Comparison of ENCODE assay signal across 11 cellular contexts in the genomic region with DNA sequence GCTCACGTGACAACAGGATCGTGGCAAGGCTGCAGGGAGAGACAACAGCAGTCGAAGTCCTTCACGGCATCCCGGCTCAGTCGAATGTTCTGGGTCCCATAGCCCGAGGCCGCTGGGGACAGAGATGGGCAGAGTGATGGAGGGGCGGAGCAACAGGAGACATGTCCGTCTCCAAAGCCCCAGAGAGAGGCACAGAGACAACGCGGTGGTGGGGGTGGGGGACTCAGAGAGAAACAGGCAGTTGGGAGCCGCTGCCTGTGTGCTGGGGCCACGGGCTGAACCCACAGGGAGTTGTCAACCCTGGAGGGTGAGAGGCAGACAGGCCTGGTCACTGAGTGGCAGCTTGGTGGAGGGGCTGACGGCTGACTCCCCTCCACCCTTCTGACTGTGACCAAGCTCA. TPM values are rescaled to one million over a fixed set of nuclear protein-coding genes. Genes with fewer than 3 reads are reported as not detected.
A peak's percentile ranks its signal among the peaks of the same experiment; 100 is the strongest.
DNase-seq lines count a peak whose midpoint lies in the region; ATAC-seq lines count a peak whose summit lies in the region.
"Had no signal": no experiment of that assay in that cellular context is flagged by ENCODE, and none has a peak within 500 bp of the region (broad histone marks: within the 10 kb centered on the region; RNA-seq: fewer than 3 reads in every experiment).

No MANE protein-coding gene starts in this region.

- CTCF ChIA-PET in activated naive CD4-positive, alpha-beta T cell treated with anti-CD3 and anti-CD28 coated beads for 36 hours (lab: Charles Lee): interaction anchor here (0.7 to 7.7 kb wide), 6 partner anchors 11 to 107 kb away, joined by 3 to 74 read pairs (median 18); partner anchors contain the start of gene ALDH16A1

- DNase-seq in activated T-cell treated with anti-CD3 and anti-CD28 coated beads for 48 hours (ENCODE audit: low read depth) (peak; percentile 17), activated T-cell treated with anti-CD3 and anti-CD28 coated beads for 4 hours (no peak), SK-N-DZ (ENCODE audit: low spot score) (no peak), cerebellum (ENCODE audit: low spot score) (no peak)
- DNase-seq in activated naive CD4-positive, alpha-beta T cell treated with anti-CD3 and anti-CD28 coated beads for 36 hours: peak; percentile 55
- DNase-seq: Kasumi-1 had no signal

- intact Hi-C loops in activated naive CD4-positive, alpha-beta T cell treated with anti-CD3 and anti-CD28 coated beads for 36 hours (cut with micrococcal nuclease): loop anchor here (2.0 to 10.0 kb wide), 2 partner anchors 31 to 225 kb away; partner anchors contain the start of genes CD37 and PRR12

- no peaks in the 10 kb centered on the region for H3K27me3 Mint-ChIP-seq in activated naive CD4-positive, alpha-beta T cell treated with anti-CD3 and anti-CD28 coated beads for 36 hours (ENCODE audit: low read depth)

- H3K9me3 Mint-ChIP-seq in activated naive CD4-positive, alpha-beta T cell treated with anti-CD3 and anti-CD28 coated beads for 36 hours: no peaks in the 10 kb centered on the region

- peak overlapping the region; percentile 98 for H3K27ac Mint-ChIP-seq in activated naive CD4-positive, alpha-beta T cell treated with anti-CD3 and anti-CD28 coated beads for 36 hours

- no peaks in the 10 kb centered on the region for H3K27me3 ChIP-seq in muscle layer of duodenum (ENCODE audit: low read depth, low read length)

- H3K36me3 Mint-ChIP-seq in activated naive CD4-positive, alpha-beta T cell treated with anti-CD3 and anti-CD28 coated beads for 36 hours (ENCODE audit: low read depth): peaks cover 46% of the 10 kb centered on the region

- H3K27ac ChIP-seq in muscle layer of duodenum (ENCODE audit: low read length) (peak overlapping the region; percentile 54), temporal lobe (ENCODE audit: low read depth, low read length) (peak overlapping the region; percentile 83)
- H3K27ac ChIP-seq: epithelial cell of prostate had no signal

- H3K4me1 ChIP-seq in muscle layer of duodenum (ENCODE audit: control insufficient read depth in 1 of 2, insufficient read depth in 2 of 2, low read length in 2 of 2): peaks cover 9 to 10% of the 10 kb centered on the region in 2 donors

- peak overlapping the region; percentile 84 for H3K4me3 Mint-ChIP-seq in activated naive CD4-positive, alpha-beta T cell treated with anti-CD3 and anti-CD28 coated beads for 36 hours

- peaks cover 88% of the 10 kb centered on the region for H3K4me1 Mint-ChIP-seq in activated naive CD4-positive, alpha-beta T cell treated with anti-CD3 and anti-CD28 coated beads for 36 hours (ENCODE audit: low read depth)

- peaks cover 22 to 41% of the 10 kb centered on the region in 2 donors for H3K36me3 ChIP-seq in muscle layer of duodenum (ENCODE audit: control insufficient read depth in 1 of 2, insufficient read depth in 2 of 2, low read length in 2 of 2)

- no peaks in the 10 kb centered on the region for H3K9me3 ChIP-seq in muscle layer of duodenum (ENCODE audit: control insufficient read depth in 1 of 2, low read length in 2 of 2)

- no peak for ATAC-seq in GM18861 (IDR thresholded peaks at IDR 0.05; ENCODE audit: unreplicated experiment)

- H3K4me3 ChIP-seq in muscle layer of duodenum (ENCODE audit: low read depth in 1 of 2, low read length in 2 of 2): no peak overlapping the region

RNA-seq across cellular contexts. Expression of gene NOSIP, which starts 20.4 kb away (rescaled TPM):
- total RNA-seq in activated naive CD4-positive, alpha-beta T cell treated with anti-CD3 and anti-CD28 coated beads for 36 hours: 10 to 100 TPM; 76.4 to 77.4 TPM
- total RNA-seq in temporal lobe (21.4 TPM), cerebellum (25.4 TPM)
- polyA plus RNA-seq in SK-N-DZ (2014; cell fraction: cytosol; rRNA removed): 86.0 and 94.2 TPM in 2 replicates
- 62.2 and 63.6 TPM in 2 replicates for polyA plus RNA-seq in SK-N-DZ (2014; cell fraction: nucleus; rRNA removed)

RNA-seq across cellular contexts. Expression of gene PRRG2, which starts 21.2 kb away (rescaled TPM):
- under 1 TPM; 0.52 TPM for total RNA-seq in activated naive CD4-positive, alpha-beta T cell treated with anti-CD3 and anti-CD28 coated beads for 36 hours
- total RNA-seq in temporal lobe (0.25 TPM), cerebellum (0.45 TPM)
- 0.31 and 0.67 TPM in 2 replicates for polyA plus RNA-seq in SK-N-DZ (2014; cell fraction: cytosol; rRNA removed)
- 0.67 TPM in 1 of 2 replicates, not detected in the other for polyA plus RNA-seq in SK-N-DZ (2014; cell fraction: nucleus; rRNA removed)
- total RNA-seq: RPMI7951 had no signal

RNA-seq across cellular contexts. Expression of gene PRR12, which starts 31.1 kb away (rescaled TPM):
- 10 to 100 TPM; 16.4 to 16.9 TPM for total RNA-seq in activated naive CD4-positive, alpha-beta T cell treated with anti-CD3 and anti-CD28 coated beads for 36 hours
- total RNA-seq in temporal lobe: 7.9 TPM
- 1.3 and 2.3 TPM in 2 replicates for polyA plus RNA-seq in SK-N-DZ (2014; cell fraction: cytosol; rRNA removed)
- 2.0 and 3.1 TPM in 2 replicates for polyA plus RNA-seq in SK-N-DZ (2014; cell fraction: nucleus; rRNA removed)
- 5.2 TPM for total RNA-seq in cerebellum

RNA-seq across cellular contexts. Expression of gene RCN3, which starts 32.1 kb away (rescaled TPM):
- total RNA-seq in activated naive CD4-positive, alpha-beta T cell treated with anti-CD3 and anti-CD28 coated beads for 36 hours: 1 to 10 TPM; 6.7 to 7.2 TPM
- total RNA-seq in temporal lobe (2.5 TPM), cerebellum (3.3 TPM)
- polyA plus RNA-seq in SK-N-DZ (2014; cell fraction: cytosol; rRNA removed): 6.9 and 16.4 TPM in 2 replicates
- polyA plus RNA-seq in SK-N-DZ (2014; cell fraction: nucleus; rRNA removed): 7.5 and 25.5 TPM in 2 replicates

RNA-seq across cellular contexts. Expression of gene FCGRT, which starts 47.5 kb away (rescaled TPM):
- total RNA-seq in activated naive CD4-positive, alpha-beta T cell treated with anti-CD3 and anti-CD28 coated beads for 36 hours: 10 to 100 TPM; 15.7 to 17.1 TPM
- total RNA-seq in temporal lobe (16.2 TPM), cerebellum (22.7 TPM)
- polyA plus RNA-seq in SK-N-DZ (2014; cell fraction: cytosol; rRNA removed): 6.2 and 10.0 TPM in 2 replicates
- 12.9 and 20.4 TPM in 2 replicates for polyA plus RNA-seq in SK-N-DZ (2014; cell fraction: nucleus; rRNA removed)

Comparison
In these comparisons a context has a peak if more than half of its experiments do, and no peak if none do; other contexts are left out.
1. DNase-seq: peak in activated T-cell treated with anti-CD3 and anti-CD28 coated beads for 48 hours (single experiment) and activated naive CD4-positive, alpha-beta T cell treated with anti-CD3 and anti-CD28 coated beads for 36 hours (single experiment); none in activated T-cell treated with anti-CD3 and anti-CD28 coated beads for 4 hours (single experiment), SK-N-DZ (single experiment) and cerebellum (single experiment).